Comparison of ENCODE assay signal across 23 cellular contexts in the genomic region with DNA sequence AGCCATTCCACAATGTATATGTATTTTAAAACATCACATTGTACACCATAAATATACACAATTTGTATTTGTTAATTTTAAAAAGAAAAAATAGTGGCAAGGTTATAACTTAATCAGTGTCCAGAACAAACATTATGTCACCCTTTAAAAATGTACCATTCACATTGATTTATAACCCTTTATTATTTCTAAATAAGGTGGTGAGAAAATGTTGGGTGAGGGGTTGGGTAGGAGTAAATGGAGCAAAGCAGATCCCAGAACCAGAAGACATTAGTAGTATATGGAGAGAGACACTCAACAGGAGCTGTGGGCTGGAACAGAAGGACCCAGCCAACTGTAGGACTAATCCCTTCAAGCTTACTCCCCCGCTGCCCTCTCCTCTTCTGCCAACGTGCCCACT. TPM values are rescaled to one million over a fixed set of nuclear protein-coding genes. Genes with fewer than 3 reads are reported as not detected.
"Had no signal": no experiment of that assay in that cellular context is flagged by ENCODE, and none has a peak within 500 bp of the region (broad histone marks: within the 10 kb centered on the region; RNA-seq: fewer than 3 reads in every experiment).

No MANE protein-coding gene starts in this region.

- H3K4me1 Mint-ChIP-seq: activated naive CD8-positive, alpha-beta T cell treated with anti-CD3 and anti-CD28 coated beads, Interleukin-2, amount 10 ng/mL, durations not matched to agents 7 days and 5 days; stimulated activated naive B cell treated with anti-CD40 and anti-IgM and Interleukin-4, amounts not matched to agents 10 μg/mL and 1 μg/mL and 100 μg/mL, for 72 hours had no signal

- H3K4me3 Mint-ChIP-seq: activated naive CD4-positive, alpha-beta T cell treated with anti-CD3 and anti-CD28 coated beads for 36 hours; activated naive CD8-positive, alpha-beta T cell treated with anti-CD3 and anti-CD28 coated beads, Interleukin-2, amount 10 ng/mL, durations not matched to agents 7 days and 5 days; activated T-cell treated with anti-CD3 and anti-CD28 coated beads, Interleukin-2, amount 50 U/mL, for 24 hours; natural killer cell treated with Interleukin-12 subunit alpha and Interleukin-12 subunit beta and Interleukin-15 and Interleukin-18, amount 100 ng/mL, for 72 hours; stimulated activated naive B cell treated with anti-CD40 and anti-IgM and Interleukin-4, amounts not matched to agents 10 μg/mL and 1 μg/mL and 100 μg/mL, for 72 hours; type B pancreatic cell had no signal

- ATAC-seq: heart right ventricle; natural killer cell treated with Interleukin-12 subunit alpha and Interleukin-12 subunit beta and Interleukin-15 and Interleukin-18, amount 100 ng/mL, for 72 hours; sciatic nerve; stimulated activated naive B cell treated with anti-CD40 and anti-IgM and Interleukin-4, amounts not matched to agents 10 μg/mL and 1 μg/mL and 100 μg/mL, for 72 hours had no signal

- DNase-seq: activated CD8-positive, alpha-beta memory T cell treated with anti-CD3 and anti-CD28 coated beads for 24 hours; activated CD8-positive, alpha-beta memory T cell treated with anti-CD3 and anti-CD28 coated beads, Interleukin-2, amount 50 U/mL, for 4 hours; activated naive CD4-positive, alpha-beta T cell treated with anti-CD3 and anti-CD28 coated beads for 36 hours; activated naive CD8-positive, alpha-beta T cell treated with anti-CD3 and anti-CD28 coated beads, Interleukin-2, amount 10 ng/mL, durations not matched to agents 7 days and 5 days; activated T-cell treated with anti-CD3 and anti-CD28 coated beads, Interleukin-2, amount 50 U/mL, for 24 hours; amniotic stem cell; cerebellar nuclear complex; heart right ventricle; kidney; left ventricle myocardium inferior; nucleus accumbens; small intestine; stimulated activated CD4-positive, alpha-beta T cell treated with anti-CD3 and anti-CD28 coated beads, Interleukin-15, amount 100 ng/mL, for 24 hours; stimulated activated CD8-positive, alpha-beta memory T cell treated with anti-CD3 and anti-CD28 coated beads, Interleukin-4, amount 100 ng/mL, for 48 hours; stimulated activated naive B cell treated with anti-CD40 and anti-IgM and Interleukin-4, amounts not matched to agents 10 μg/mL and 1 μg/mL and 100 μg/mL, for 72 hours; T-helper 1 cell; T-helper 9 cell; testis had no signal

- H3K27me3 ChIP-seq: heart right ventricle, testis, vagina had no signal

- H3K36me3 ChIP-seq: heart right ventricle, left ventricle myocardium inferior, vagina had no signal

- H3K36me3 Mint-ChIP-seq: activated naive CD8-positive, alpha-beta T cell treated with anti-CD3 and anti-CD28 coated beads, Interleukin-2, amount 10 ng/mL, durations not matched to agents 7 days and 5 days; natural killer cell treated with Interleukin-12 subunit alpha and Interleukin-12 subunit beta and Interleukin-15 and Interleukin-18, amount 100 ng/mL, for 72 hours; stimulated activated naive B cell treated with anti-CD40 and anti-IgM and Interleukin-4, amounts not matched to agents 10 μg/mL and 1 μg/mL and 100 μg/mL, for 72 hours; type B pancreatic cell had no signal

- H3K4me3 ChIP-seq: coronary artery, heart right ventricle, left ventricle myocardium inferior, testis, vagina had no signal

- FAIRE-seq: kidney, small intestine had no signal

- H3K27me3 Mint-ChIP-seq: activated naive CD8-positive, alpha-beta T cell treated with anti-CD3 and anti-CD28 coated beads, Interleukin-2, amount 10 ng/mL, durations not matched to agents 7 days and 5 days; natural killer cell treated with Interleukin-12 subunit alpha and Interleukin-12 subunit beta and Interleukin-15 and Interleukin-18, amount 100 ng/mL, for 72 hours; type B pancreatic cell had no signal

- H3K4me1 ChIP-seq: testis, vagina had no signal

- H3K27ac ChIP-seq: coronary artery, heart right ventricle, left ventricle myocardium inferior, testis, vagina had no signal

- H3K9me3 Mint-ChIP-seq: activated naive CD4-positive, alpha-beta T cell treated with anti-CD3 and anti-CD28 coated beads for 36 hours; activated naive CD8-positive, alpha-beta T cell treated with anti-CD3 and anti-CD28 coated beads, Interleukin-2, amount 10 ng/mL, durations not matched to agents 7 days and 5 days; activated T-cell treated with anti-CD3 and anti-CD28 coated beads, Interleukin-2, amount 50 U/mL, for 24 hours; natural killer cell treated with Interleukin-12 subunit alpha and Interleukin-12 subunit beta and Interleukin-15 and Interleukin-18, amount 100 ng/mL, for 72 hours; stimulated activated naive B cell treated with anti-CD40 and anti-IgM and Interleukin-4, amounts not matched to agents 10 μg/mL and 1 μg/mL and 100 μg/mL, for 72 hours; type B pancreatic cell had no signal

- H3K27ac Mint-ChIP-seq: activated naive CD4-positive, alpha-beta T cell treated with anti-CD3 and anti-CD28 coated beads for 36 hours; activated naive CD8-positive, alpha-beta T cell treated with anti-CD3 and anti-CD28 coated beads, Interleukin-2, amount 10 ng/mL, durations not matched to agents 7 days and 5 days; activated T-cell treated with anti-CD3 and anti-CD28 coated beads, Interleukin-2, amount 50 U/mL, for 24 hours; natural killer cell treated with Interleukin-12 subunit alpha and Interleukin-12 subunit beta and Interleukin-15 and Interleukin-18, amount 100 ng/mL, for 72 hours; stimulated activated naive B cell treated with anti-CD40 and anti-IgM and Interleukin-4, amounts not matched to agents 10 μg/mL and 1 μg/mL and 100 μg/mL, for 72 hours; type B pancreatic cell had no signal

- H3K9me3 ChIP-seq: heart right ventricle, left ventricle myocardium inferior, testis, vagina had no signal

RNA-seq across cellular contexts. Expression of a gene that starts 4.1 kb away (rescaled TPM):
- total RNA-seq: activated naive CD4-positive, alpha-beta T cell treated with anti-CD3 and anti-CD28 coated beads for 36 hours; activated naive CD8-positive, alpha-beta T cell treated with anti-CD3 and anti-CD28 coated beads, Interleukin-2, amount 10 ng/mL, durations not matched to agents 7 days and 5 days; heart right ventricle; kidney; left ventricle myocardium inferior; natural killer cell treated with Interleukin-12 subunit alpha and Interleukin-12 subunit beta and Interleukin-15 and Interleukin-18, amount 100 ng/mL, for 72 hours; sciatic nerve; vagina had no signal
